ENCODE assay signal across 13 cellular contexts in genomic region chr12:6954754-6955461, GRCh38. TPM values are rescaled to one million over a fixed set of nuclear protein-coding genes. Genes with fewer than 3 reads are reported as not detected.
DNase-seq lines count a peak whose midpoint lies in the region; ATAC-seq, FAIRE-seq and TF ChIP-seq lines count a peak whose summit lies in the region.
"Had no signal": no experiment of that assay in that cellular context is flagged by ENCODE, and none has a peak within 500 bp of the region (broad histone marks: within the 10 kb centered on the region; RNA-seq: fewer than 3 reads in every experiment).

No MANE protein-coding gene starts in this region.

- H3K9ac ChIP-seq in DND-41 (ENCODE audit: low read depth, low read length) (no peak overlapping the region), GM12878 (ENCODE audit: control insufficient read depth, insufficient read depth, low read length) (peak overlapping the region; percentile 99)

- TF ChIP-seq EP300 in GM12878 (IDR thresholded peaks at IDR 0.05; ENCODE audit: borderline replicate concordance in 1 of 2, control insufficient read depth in 1 of 2, low read depth in 2 of 2, low read length in 2 of 2), result no peak

- H3K36me3 Mint-ChIP-seq in HFFc6 (ENCODE audit: low read depth), result no peaks in the 10 kb centered on the region

- H3K27me3 ChIP-seq in DND-41 (ENCODE audit: insufficient read depth, low read length, poor library complexity), result no peaks in the 10 kb centered on the region
- no peaks in the 10 kb centered on the region for H3K27me3 ChIP-seq in HL-60 (ENCODE audit: insufficient read depth, poor library complexity, severe bottlenecking)
- no peaks in the 10 kb centered on the region for H3K27me3 ChIP-seq in GM12878 (replicated peaks in 1 of 2; ENCODE audit: control insufficient read depth in 2 of 2, insufficient read depth in 2 of 2, low read length in 1 of 2)
- H3K27me3 ChIP-seq: thyroid gland had no signal

- WGBS in GM12878 (ENCODE audit: insufficient coverage, insufficient replicate concordance, low lambda C conversion rate, missing lambda C conversion rate), result 46% methylated on average over 23 of the region's 24 CpGs

- in situ Hi-C loops in GM12878 (cut with MboI), result loop anchor here (25.0 kb wide), 1 partner anchor 1682 kb away; no protein-coding TSS in a partner anchor

- CTCF ChIA-PET in GM12878 (lab: Yijun Ruan, JAX), result interaction anchor here (1.0 to 13.2 kb wide), 5 partner anchors 7 to 158 kb away, joined by 3 to 645 read pairs (median 4); partner anchors contain the start of genes C12orf57, PTPN6 and RNU7-1

- no peaks in the 10 kb centered on the region for H3K9me3 Mint-ChIP-seq in HFFc6

- no peak overlapping the region for H3K4me3 Mint-ChIP-seq in HFFc6

- H3K4me3 ChIP-seq in DND-41 (ENCODE audit: low read depth in 1 of 2, low read length in 2 of 2) (no peak overlapping the region), HL-60 (replicated peaks; ENCODE audit: insufficient read depth, low read length) (peak overlapping the region; percentile 80), GM12878 (peak overlapping the region; percentile 95; the same call in 1 of the 2 replicates), skin epidermis (no peak overlapping the region)
- H3K4me3 ChIP-seq: coronary artery, thyroid gland had no signal

- H3K4me1 ChIP-seq in DND-41 (ENCODE audit: insufficient read depth, low read length) (peaks cover 57% of the 10 kb centered on the region), GM12878 (ENCODE audit: control insufficient read depth, insufficient read depth, low read length) (peaks cover 74% of the 10 kb centered on the region)

- POLR2A ChIA-PET in GM12878 (lab: Charles Lee), result interaction anchor here (2.1 to 13.5 kb wide), 2 partner anchors 10 to 11 kb away, joined by 7 to 524 read pairs; partner anchors contain the start of genes C12orf57, PTPN6 and RNU7-1

- no peaks in the 10 kb centered on the region for H3K36me3 ChIP-seq in DND-41 (ENCODE audit: insufficient read depth, low read length)
- peaks cover 6 to 36% of the 10 kb centered on the region in 2 experiments for H3K36me3 ChIP-seq in GM12878 (ENCODE audit: control insufficient read depth in 2 of 2, insufficient read depth in 2 of 2, low read length in 1 of 2)
- H3K36me3 ChIP-seq: thyroid gland had no signal

- H4K20me1 ChIP-seq in DND-41 (ENCODE audit: insufficient read depth, low read length) (no peaks in the 10 kb centered on the region), GM12878 (ENCODE audit: control insufficient read depth, insufficient read depth) (no peaks in the 10 kb centered on the region)

- peaks cover 7% of the 10 kb centered on the region; the same call in 1 of the 2 replicates for H3K4me1 Mint-ChIP-seq in HFFc6 (ENCODE audit: low read depth)

- no peak for ATAC-seq in DND-41 (ENCODE audit: insufficient read depth, low read depth)
- ATAC-seq in GM12878, result no peak
- ATAC-seq: left lobe of liver had no signal

- TF ChIP-seq RAD21 in GM12878 (IDR thresholded peaks at IDR 0.05; ENCODE audit: insufficient read depth, low read depth, low read length), result no peak

- H3K27me3 Mint-ChIP-seq in HFFc6 (ENCODE audit: insufficient read depth), result peaks cover 2% of the 10 kb centered on the region

- H3K9me3 ChIP-seq in DND-41 (ENCODE audit: insufficient read depth, low read length, severe bottlenecking) (no peaks in the 10 kb centered on the region), GM12878 (replicated peaks; ENCODE audit: control insufficient read depth, insufficient read depth, low read length) (no peaks in the 10 kb centered on the region)
- H3K9me3 ChIP-seq: thyroid gland had no signal

- H3K4me2 ChIP-seq in DND-41 (ENCODE audit: insufficient read depth, low read length) (no peak overlapping the region), GM12878 (ENCODE audit: control insufficient read depth, insufficient read depth) (peak overlapping the region; percentile 99)

- H2AFZ ChIP-seq in DND-41 (ENCODE audit: low read depth, low read length) (no peak overlapping the region), GM12878 (ENCODE audit: control insufficient read depth, low read depth, low read length) (no peak overlapping the region)

- H3K27ac Mint-ChIP-seq in HFFc6, result no peak overlapping the region

- FAIRE-seq in GM12878 (lab: Jason Lieb, UNC), result no peak

- no peak for DNase-seq in DND-41
- no peak for DNase-seq in HL-60 (ENCODE audit: low read depth in 1 of 2, low spot score in 1 of 2)
- DNase-seq in GM12878 (ENCODE audit: low read depth, low spot score), result no peak
- DNase-seq in activated gamma-delta T cell (lab: John Stamatoyannopoulos, UW), result no peak
- DNase-seq in RKO (ENCODE audit: low spot score), result no peak
- no peak for DNase-seq in HFFc6
- DNase-seq in NCI-H82 (lab: John Stamatoyannopoulos, UW), result no peak
- DNase-seq: stimulated activated CD4-positive, alpha-beta T cell treated with anti-CD3 and anti-CD28 coated beads, Interleukin-4, amount 100 ng/mL, for 4 hours; T-helper 9 cell; thyroid gland had no signal

- no peaks in the 10 kb centered on the region for H3K79me2 ChIP-seq in DND-41 (ENCODE audit: insufficient read depth, low read length)
- peaks cover 99% of the 10 kb centered on the region for H3K79me2 ChIP-seq in GM12878 (ENCODE audit: control insufficient read depth, insufficient read depth, low read length)

- SMC1A ChIA-PET in GM12878 (lab: Charles Lee; ENCODE audit: uncharacterized antibody, unreplicated experiment), result interaction anchor here (1.1 to 13.2 kb wide), 2 partner anchors 7 to 10 kb away, joined by 3 to 395 read pairs; partner anchors contain the start of genes C12orf57, PTPN6 and RNU7-1

- TF ChIP-seq POLR2A in GM12878 (IDR thresholded peaks at IDR 0.05; ENCODE audit: low read depth, low read length), result no peak

- RAD21 ChIA-PET in GM12878 (lab: Charles Lee; ENCODE audit: unreplicated experiment), result interaction anchor here (1.9 to 13.5 kb wide), 3 partner anchors 8 to 154 kb away, joined by 6 to 426 read pairs (median 12); partner anchors contain the start of genes C12orf57, C1RL and RNU7-1

- BruUV-seq in GM12878 (replicated peaks; lab: Mats Ljungman, UMichigan), result no TSS peak

- intact Hi-C loops in GM12878 (cut with micrococcal nuclease; ENCODE audit: unreplicated experiment), result no loop called here

- peak overlapping the region; percentile 76 for H3K27ac ChIP-seq in DND-41 (ENCODE audit: low read length)
- H3K27ac ChIP-seq in HL-60 (replicated peaks), result peak overlapping the region; percentile 99
- H3K27ac ChIP-seq in GM12878 (ENCODE audit: control insufficient read depth, insufficient read depth), result peak overlapping the region; percentile 99
- peak overlapping the region in 16 of 21 experiments; percentile 46 to 99 (median 90) for H3K27ac ChIP-seq in skin epidermis
- H3K27ac ChIP-seq: thyroid gland had no signal

- TF ChIP-seq CTCF in DND-41 (IDR thresholded peaks at IDR 0.05; ENCODE audit: borderline replicate concordance, extremely low read depth, low read length, poor library complexity, severe bottlenecking) (no peak), HL-60 (IDR thresholded peaks at IDR 0.05; ENCODE audit: insufficient read depth, low read length) (no peak), GM12878 (IDR thresholded peaks at IDR 0.05 in 2 of 3, conservative IDR thresholded peaks at IDR 0.05 in 1 of 3; ENCODE audit: control insufficient read depth in 2 of 3, extremely low read depth in 1 of 3, insufficient read depth in 1 of 3, low read depth in 3 of 3, low read length in 3 of 3) (no peak), HFFc6 (IDR thresholded peaks at IDR 0.05) (no peak)

RNA-seq across cellular contexts. Expression of gene PTPN6, which starts 3.8 kb away (rescaled TPM):
- total RNA-seq in GM12878 (2013; cell fraction: nucleolus; rRNA removed), result 158 and 159 TPM in 2 replicates
- total RNA-seq in GM12878 (2014; rRNA removed) (346 and 376 TPM in 2 replicates), GM12878 (2014; rRNA removed; fragmentation: Illumina TruSeq; extraction: Trizol) (214 and 235 TPM in 2 replicates), GM12878 (2021) (443 and 457 TPM in 2 replicates)
- polyA plus RNA-seq in GM12878 (2011; ENCODE audit: low read depth), result 315 TPM
- polyA plus RNA-seq in GM12878 (2011; rRNA removed) (208 and 364 TPM in 2 replicates), GM12878 (2014; fragmentation: Illumina TruSeq; extraction: Trizol) (265 and 453 TPM in 2 replicates), GM12878 (2014; fragmentation: Nextera tagmentation; extraction: Ambion mirVana) (100 to 1,000 TPM; 229 to 413 TPM), GM12878 (2014; rRNA removed) (397 and 409 TPM in 2 replicates), GM12878 (2016; fragmentation: Nextera tagmentation; extraction: Ambion mirVana) (100 to 1,000 TPM; 325 to 364 TPM)
- 393 and 481 TPM in 2 replicates for polyA plus RNA-seq in GM12878 (2011; cell fraction: cytosol; rRNA removed)
- polyA plus RNA-seq in GM12878 (2011; cell fraction: nucleus; rRNA removed), result 567 and 675 TPM in 2 replicates
- 374 and 383 TPM in 2 replicates for polyA plus RNA-seq in GM12878 (2012)
- polyA minus RNA-seq in GM12878 (2011; rRNA and poly(A)+ RNA removed), result 268 and 357 TPM in 2 replicates
- 137 and 144 TPM in 2 replicates for polyA minus RNA-seq in GM12878 (2011; cell fraction: cytosol; rRNA and poly(A)+ RNA removed)
- polyA minus RNA-seq in GM12878 (2011; cell fraction: nucleus; rRNA and poly(A)+ RNA removed), result 127 and 185 TPM in 2 replicates
- not detected for total RNA-seq in HFFc6 (2021; fragmentation: NEBNext Ultra II Directional; extraction: Animal tissue kit (Norgen Biotek cat#: 25700))

RNA-seq across cellular contexts. Expression of gene C12orf57, which starts 11.1 kb away (rescaled TPM):
- 34.9 and 36.3 TPM in 2 replicates for total RNA-seq in GM12878 (2013; cell fraction: nucleolus; rRNA removed)
- total RNA-seq in GM12878 (2014; rRNA removed) (223 and 231 TPM in 2 replicates), GM12878 (2014; rRNA removed; fragmentation: Illumina TruSeq; extraction: Trizol) (109 and 124 TPM in 2 replicates), GM12878 (2021) (192 and 194 TPM in 2 replicates)
- 177 TPM for polyA plus RNA-seq in GM12878 (2011; ENCODE audit: low read depth)
- polyA plus RNA-seq in GM12878 (2011; rRNA removed) (183 and 331 TPM in 2 replicates), GM12878 (2014; fragmentation: Illumina TruSeq; extraction: Trizol) (8.0 and 64.5 TPM in 2 replicates), GM12878 (2014; fragmentation: Nextera tagmentation; extraction: Ambion mirVana) (100 to 1,000 TPM; 138 to 170 TPM), GM12878 (2014; rRNA removed) (373 and 377 TPM in 2 replicates), GM12878 (2016; fragmentation: Nextera tagmentation; extraction: Ambion mirVana) (100 to 1,000 TPM; 274 to 291 TPM)
- 632 and 839 TPM in 2 replicates for polyA plus RNA-seq in GM12878 (2011; cell fraction: cytosol; rRNA removed)
- 336 and 343 TPM in 2 replicates for polyA plus RNA-seq in GM12878 (2011; cell fraction: nucleus; rRNA removed)
- polyA plus RNA-seq in GM12878 (2012), result 433 and 438 TPM in 2 replicates
- 89.4 and 141 TPM in 2 replicates for polyA minus RNA-seq in GM12878 (2011; rRNA and poly(A)+ RNA removed)
- 46.1 and 52.9 TPM in 2 replicates for polyA minus RNA-seq in GM12878 (2011; cell fraction: cytosol; rRNA and poly(A)+ RNA removed)
- 71.7 and 114 TPM in 2 replicates for polyA minus RNA-seq in GM12878 (2011; cell fraction: nucleus; rRNA and poly(A)+ RNA removed)
- 100 to 1,000 TPM; 115 to 131 (median 123) TPM for total RNA-seq in HFFc6 (2021; fragmentation: NEBNext Ultra II Directional; extraction: Animal tissue kit (Norgen Biotek cat#: 25700))

RNA-seq across cellular contexts. Expression of gene RNU7-1, which starts 11.3 kb away (rescaled TPM):
- total RNA-seq in GM12878 (2013; cell fraction: nucleolus; rRNA removed), result not detected in 2 replicates
- total RNA-seq in GM12878 (2014; rRNA removed) (not detected in 2 replicates), GM12878 (2014; rRNA removed; fragmentation: Illumina TruSeq; extraction: Trizol) (not detected in 2 replicates), GM12878 (2021) (not detected in 2 replicates)
- polyA plus RNA-seq in GM12878 (2011; ENCODE audit: low read depth), result not detected
- polyA plus RNA-seq in GM12878 (2011; rRNA removed) (not detected in 2 replicates), GM12878 (2014; fragmentation: Illumina TruSeq; extraction: Trizol) (not detected in 2 replicates), GM12878 (2014; fragmentation: Nextera tagmentation; extraction: Ambion mirVana) (not detected), GM12878 (2014; rRNA removed) (not detected in 2 replicates), GM12878 (2016; fragmentation: Nextera tagmentation; extraction: Ambion mirVana) (not detected)
- not detected in 2 replicates for polyA plus RNA-seq in GM12878 (2011; cell fraction: cytosol; rRNA removed)
- polyA plus RNA-seq in GM12878 (2011; cell fraction: nucleus; rRNA removed), result not detected in 2 replicates
- not detected in 2 replicates for polyA plus RNA-seq in GM12878 (2012)
- not detected in 2 replicates for polyA minus RNA-seq in GM12878 (2011; rRNA and poly(A)+ RNA removed)
- not detected in 2 replicates for polyA minus RNA-seq in GM12878 (2011; cell fraction: cytosol; rRNA and poly(A)+ RNA removed)
- not detected in 2 replicates for polyA minus RNA-seq in GM12878 (2011; cell fraction: nucleus; rRNA and poly(A)+ RNA removed)
- not detected for total RNA-seq in HFFc6 (2021; fragmentation: NEBNext Ultra II Directional; extraction: Animal tissue kit (Norgen Biotek cat#: 25700))
- total RNA-seq: left lobe of liver, thyroid gland had no signal

RNA-seq across cellular contexts. Expression of gene PHB2, which starts 15.6 kb away (rescaled TPM):
- total RNA-seq in GM12878 (2013; cell fraction: nucleolus; rRNA removed), result 71.8 and 79.5 TPM in 2 replicates
- total RNA-seq in GM12878 (2014; rRNA removed), result 517 and 520 TPM in 2 replicates
- 421 and 455 TPM in 2 replicates for total RNA-seq in GM12878 (2014; rRNA removed; fragmentation: Illumina TruSeq; extraction: Trizol)
- total RNA-seq in GM12878 (2021), result 466 and 483 TPM in 2 replicates
- 203 TPM for polyA plus RNA-seq in GM12878 (2011; ENCODE audit: low read depth)
- polyA plus RNA-seq in GM12878 (2011; rRNA removed), result 395 and 522 TPM in 2 replicates
- polyA plus RNA-seq in GM12878 (2011; cell fraction: cytosol; rRNA removed), result 672 and 758 TPM in 2 replicates
- 449 and 501 TPM in 2 replicates for polyA plus RNA-seq in GM12878 (2011; cell fraction: nucleus; rRNA removed)
- polyA plus RNA-seq in GM12878 (2012), result 307 and 316 TPM in 2 replicates
- polyA plus RNA-seq in GM12878 (2014; fragmentation: Illumina TruSeq; extraction: Trizol), result 410 and 549 TPM in 2 replicates
- 100 to 1,000 TPM; 112 to 270 TPM for polyA plus RNA-seq in GM12878 (2014; fragmentation: Nextera tagmentation; extraction: Ambion mirVana)
- 586 and 591 TPM in 2 replicates for polyA plus RNA-seq in GM12878 (2014; rRNA removed)
- polyA plus RNA-seq in GM12878 (2016; fragmentation: Nextera tagmentation; extraction: Ambion mirVana), result 100 to 1,000 TPM; 412 to 433 TPM
- 204 and 309 TPM in 2 replicates for polyA minus RNA-seq in GM12878 (2011; rRNA and poly(A)+ RNA removed)
- polyA minus RNA-seq in GM12878 (2011; cell fraction: cytosol; rRNA and poly(A)+ RNA removed), result 112 and 115 TPM in 2 replicates
- polyA minus RNA-seq in GM12878 (2011; cell fraction: nucleus; rRNA and poly(A)+ RNA removed), result 98.4 and 155 TPM in 2 replicates
- 100 to 1,000 TPM; 160 to 198 (median 182) TPM for total RNA-seq in HFFc6 (2021; fragmentation: NEBNext Ultra II Directional; extraction: Animal tissue kit (Norgen Biotek cat#: 25700))

RNA-seq across cellular contexts. Expression of gene EMG1, which starts 15.8 kb away (rescaled TPM):
- total RNA-seq in GM12878 (2013; cell fraction: nucleolus; rRNA removed), result 120 and 131 TPM in 2 replicates
- total RNA-seq in GM12878 (2014; rRNA removed) (54.6 and 69.0 TPM in 2 replicates), GM12878 (2014; rRNA removed; fragmentation: Illumina TruSeq; extraction: Trizol) (67.8 and 69.9 TPM in 2 replicates), GM12878 (2021) (82.4 and 84.4 TPM in 2 replicates)
- polyA plus RNA-seq in GM12878 (2011; ENCODE audit: low read depth), result 25.0 TPM
- polyA plus RNA-seq in GM12878 (2011; rRNA removed) (75.9 and 77.7 TPM in 2 replicates), GM12878 (2014; fragmentation: Illumina TruSeq; extraction: Trizol) (77.2 and 91.3 TPM in 2 replicates), GM12878 (2014; fragmentation: Nextera tagmentation; extraction: Ambion mirVana) (100 to 1,000 TPM; 158 to 164 TPM), GM12878 (2014; rRNA removed) (78.0 and 94.4 TPM in 2 replicates), GM12878 (2016; fragmentation: Nextera tagmentation; extraction: Ambion mirVana) (100 to 1,000 TPM; 154 to 165 TPM)
- 52.6 and 55.9 TPM in 2 replicates for polyA plus RNA-seq in GM12878 (2011; cell fraction: cytosol; rRNA removed)
- polyA plus RNA-seq in GM12878 (2011; cell fraction: nucleus; rRNA removed), result 44.5 and 60.9 TPM in 2 replicates
- polyA plus RNA-seq in GM12878 (2012), result 44.6 and 77.4 TPM in 2 replicates
- polyA minus RNA-seq in GM12878 (2011; rRNA and poly(A)+ RNA removed), result 35.5 and 39.6 TPM in 2 replicates
- 16.1 and 16.7 TPM in 2 replicates for polyA minus RNA-seq in GM12878 (2011; cell fraction: cytosol; rRNA and poly(A)+ RNA removed)
- 25.1 and 34.8 TPM in 2 replicates for polyA minus RNA-seq in GM12878 (2011; cell fraction: nucleus; rRNA and poly(A)+ RNA removed)
- total RNA-seq in HFFc6 (2021; fragmentation: NEBNext Ultra II Directional; extraction: Animal tissue kit (Norgen Biotek cat#: 25700)), result 10 to 100 TPM; 64.9 to 83.7 (median 75.6) TPM

Comparison
In these comparisons a context has a peak if more than half of its experiments do, and no peak if none do; other contexts are left out.
1. H3K4me3 ChIP-seq: peak in HL-60 (single experiment) and GM12878 (single experiment); none in DND-41 (0 of 2) and skin epidermis (0 of 7).
2. RNA of gene PTPN6, which starts 3.8 kb away (total RNA-seq): 158 to 457 TPM in GM12878; not detected in HFFc6; every median in the first group is over 100 times any median in the second.
3. Peak in every context shown above with its lines, with median percentiles within 50 percentile points of each other: H3K27ac ChIP-seq.